ENCODE assay signal across 8 cellular contexts in the genomic region with DNA sequence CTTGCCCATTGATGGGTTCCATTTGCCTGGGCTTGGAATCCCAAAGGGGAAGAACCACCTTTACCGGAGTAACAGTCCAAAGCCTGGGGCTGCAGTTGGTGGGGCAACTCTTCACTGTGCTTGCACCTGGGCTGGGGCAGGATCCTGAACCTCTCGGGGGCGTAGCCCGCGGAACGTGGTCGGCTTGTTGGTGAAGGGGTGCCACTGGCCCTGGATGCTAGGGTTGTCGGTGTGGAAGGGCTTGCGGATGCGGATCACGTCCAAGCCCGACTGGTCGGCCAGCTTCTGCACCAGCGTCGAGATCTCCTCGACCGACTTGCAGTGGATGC. TPM values are rescaled to one million over a fixed set of nuclear protein-coding genes. Genes with fewer than 3 reads are reported as not detected.
A peak's percentile ranks its signal among the peaks of the same experiment; 100 is the strongest.
DNase-seq lines count a peak whose midpoint lies in the region; ATAC-seq, FAIRE-seq and TF ChIP-seq lines count a peak whose summit lies in the region.

No MANE protein-coding gene starts in this region.

- H3K4me3 Mint-ChIP-seq in astrocyte (ENCODE audit: unreplicated experiment), result peak overlapping the region; percentile 95

- peaks cover 10% of the 10 kb centered on the region for H3K4me1 Mint-ChIP-seq in astrocyte (ENCODE audit: low read depth, unreplicated experiment)

- H3K79me2 ChIP-seq in astrocyte (ENCODE audit: insufficient read depth, low read length), result peaks cover 53% of the 10 kb centered on the region
- H3K79me2 ChIP-seq in HepG2 (ENCODE audit: insufficient read depth, low read length), result peaks cover 50% of the 10 kb centered on the region

- in situ Hi-C loops in HepG2 (cut with HindIII; ENCODE audit: extremely low pct_ligation_motif_present, low pct_unique_long_range_greater_than_20kb), result no loop called here

- H2AFZ ChIP-seq in astrocyte (ENCODE audit: low read depth, low read length) (peak overlapping the region; percentile 100), HepG2 (ENCODE audit: low read length) (no peak overlapping the region)

- H3K27ac ChIP-seq in astrocyte (ENCODE audit: low read depth, low read length) (peak overlapping the region; percentile 63), HepG2 (ENCODE audit: extremely low read length, insufficient read depth, low read length) (peak overlapping the region; percentile 83), tibial artery (peak overlapping the region; percentile 82 to 85)

- peaks cover 17% of the 10 kb centered on the region for H3K36me3 Mint-ChIP-seq in astrocyte (ENCODE audit: low read depth, unreplicated experiment)

- TF ChIP-seq EP300 in HepG2 (IDR thresholded peaks at IDR 0.05; ENCODE audit: low read depth in 2 of 2, low read length in 2 of 2) (no peak), HepG2 (CRISPR knock-in tag; IDR thresholded peaks at IDR 0.05; ENCODE audit: borderline replicate concordance) (no peak)

- WGBS in HepG2 (ENCODE audit: low lambda C conversion rate), result 0% methylated on average over 1 of the region's 17 CpGs

- CTCF ChIA-PET in HepG2 (lab: Yijun Ruan, JAX; ENCODE audit: low intra/inter-chr PET ratio, low total read pairs), result no interaction called here

- H3K27ac Mint-ChIP-seq in astrocyte (ENCODE audit: unreplicated experiment), result no peak overlapping the region

- H3K4me1 ChIP-seq in astrocyte (ENCODE audit: insufficient read depth, low read length) (peaks cover 19% of the 10 kb centered on the region), HepG2 (ENCODE audit: insufficient read depth, low read length) (peaks cover 53% of the 10 kb centered on the region), tibial artery (peaks cover 0 to 36% (median 26%) of the 10 kb centered on the region in 4 donors)

- H3K9me3 Mint-ChIP-seq in astrocyte (ENCODE audit: unreplicated experiment), result peaks cover 3% of the 10 kb centered on the region

- intact Hi-C loops in HepG2 (cut with micrococcal nuclease; ENCODE audit: unreplicated experiment) (no loop called here), tibial artery (cut with DNase I; ENCODE audit: low total_unique reads) (loop anchor here (5.0 kb wide), 1 partner anchor 46 kb away; a partner anchor contains a TSS)

- H3K27me3 ChIP-seq in astrocyte (ENCODE audit: insufficient read depth, low read length) (no peaks in the 10 kb centered on the region), HepG2 (ENCODE audit: control insufficient read depth in 1 of 2, insufficient read depth in 2 of 2, low read length in 2 of 2) (no peaks in the 10 kb centered on the region; a peak in 1 of 5 replicates), tibial artery (no peaks in the 10 kb centered on the region)

- TSS peak; percentile 92 for BruUV-seq in HepG2 (replicated peaks; lab: Mats Ljungman, UMichigan)

- H3K4me3 ChIP-seq in astrocyte (ENCODE audit: insufficient read depth, low read depth, low read length) (peak overlapping the region; percentile 92), HepG2 (replicated peaks in 1 of 3; ENCODE audit: insufficient read depth in 1 of 3, low read depth in 2 of 3, low read length in 3 of 3) (peak overlapping the region; percentile 77 to 96 (median 91)), tibial artery (peak overlapping the region; percentile 85 to 94)

- TF ChIP-seq CTCF in astrocyte (IDR thresholded peaks at IDR 0.05; ENCODE audit: insufficient read depth, low read depth, low read length) (no peak), HepG2 (CRISPR knock-in tag; IDR thresholded peaks at IDR 0.05) (no peak), tibial artery (IDR thresholded peaks at IDR 0.05) (no peak)

- H3K36me3 ChIP-seq in astrocyte (ENCODE audit: insufficient read depth, low read length) (peaks cover 28% of the 10 kb centered on the region), HepG2 (replicated peaks in 1 of 2; ENCODE audit: control insufficient read depth in 1 of 2, insufficient read depth in 2 of 2, low read length in 2 of 2) (peaks cover 15 to 58% of the 10 kb centered on the region in 2 experiments), tibial artery (peaks cover 0 to 62% (median 40%) of the 10 kb centered on the region in 3 donors)

- H3K4me2 ChIP-seq in astrocyte (ENCODE audit: low read length) (peak overlapping the region; percentile 99), HepG2 (ENCODE audit: low read depth, low read length) (peak overlapping the region; percentile 97)

- TF ChIP-seq RAD21 in HepG2 (CRISPR knock-in tag; IDR thresholded peaks at IDR 0.05), result no peak

- H3K27me3 Mint-ChIP-seq in astrocyte (ENCODE audit: low read depth, unreplicated experiment), result no peaks in the 10 kb centered on the region

- ATAC-seq in HepG2, result peak; percentile 5
- ATAC-seq in HG02938 (IDR thresholded peaks at IDR 0.05; ENCODE audit: unreplicated experiment), result no peak

- POLR2A ChIA-PET in HepG2 (lab: Yijun Ruan, JAX), result interaction anchor here (0.7 to 23.0 kb wide), 5 partner anchors 11 to 105 kb away, joined by 3 to 277 read pairs (median 4); a partner anchor contains a TSS

- peak in 1 of 2 experiments; percentile 61; a peak in 2 of 4 replicates for TF ChIP-seq POLR2A in HepG2 (IDR thresholded peaks at IDR 0.05; ENCODE audit: insufficient read depth in 1 of 2, low read depth in 2 of 2, low read length in 2 of 2)

- H3K9me3 ChIP-seq in astrocyte (ENCODE audit: insufficient read depth, low read depth, low read length), result no peaks in the 10 kb centered on the region
- H3K9me3 ChIP-seq in HepG2 (ENCODE audit: low read length), result no peaks in the 10 kb centered on the region
- H3K9me3 ChIP-seq in tibial artery, result no peaks in the 10 kb centered on the region

- FAIRE-seq in astrocyte (lab: Jason Lieb, UNC) (no peak), HepG2 (lab: Jason Lieb, UNC) (no peak)

- peaks cover 32% of the 10 kb centered on the region for H4K20me1 ChIP-seq in astrocyte (ENCODE audit: insufficient read depth, low read length)
- no peaks in the 10 kb centered on the region for H4K20me1 ChIP-seq in HepG2 (ENCODE audit: insufficient read depth, low read length)

- peak overlapping the region; percentile 86 for H3K9ac ChIP-seq in astrocyte (ENCODE audit: low read length)
- H3K9ac ChIP-seq in HepG2 (ENCODE audit: insufficient read depth, low read depth, low read length), result peak overlapping the region; percentile 83

- peak; percentile 21 for DNase-seq in activated T-cell treated with anti-CD3 and anti-CD28 coated beads, Interleukin-2, amount 50 U/mL, for 1 hour
- DNase-seq in activated T-cell treated with anti-CD3 and anti-CD28 coated beads for 4 hours, result no peak
- DNase-seq in astrocyte (ENCODE audit: low read depth), result no peak
- no peak for DNase-seq in HepG2 (ENCODE audit: low spot score)
- no peak for DNase-seq in tibial artery
- DNase-seq in EL, result no peak
- no peak for DNase-seq in NCI-H1694 treated with DMSO at 0.1 percent for 48 hours (lab: John Stamatoyannopoulos, UW)

RNA-seq across cellular contexts. Expression of a gene that starts 0.7 kb away (rescaled TPM):
- 61.3 and 75.1 TPM in 2 replicates for total RNA-seq in astrocyte
- 68.8 and 71.0 TPM in 2 replicates for total RNA-seq in HepG2 (2016; rRNA removed; fragmentation: Illumina TruSeq; extraction: Trizol)
- 32.4 and 32.8 TPM in 2 replicates for total RNA-seq in HepG2 (2016; cell fraction: cytosol; rRNA removed; fragmentation: Illumina TruSeq; extraction: Trizol; ENCODE audit: low read depth)
- total RNA-seq in HepG2 (2016; cell fraction: insoluble cytoplasmic fraction; rRNA removed; fragmentation: Illumina TruSeq; extraction: Trizol), result 65.7 and 69.8 TPM in 2 replicates
- total RNA-seq in HepG2 (2016; cell fraction: membrane; rRNA removed; fragmentation: Illumina TruSeq; extraction: Trizol), result 46.1 and 51.6 TPM in 2 replicates
- total RNA-seq in HepG2 (2016; cell fraction: nucleus; rRNA removed; fragmentation: Illumina TruSeq; extraction: Trizol), result 31.2 and 37.2 TPM in 2 replicates
- 73.7 and 79.1 TPM in 2 replicates for polyA plus RNA-seq in HepG2 (2011; rRNA removed)
- 71.0 and 107 TPM in 2 replicates for polyA plus RNA-seq in HepG2 (2011; cell fraction: cytosol; rRNA removed)
- 91.9 and 106 TPM in 2 replicates for polyA plus RNA-seq in HepG2 (2011; cell fraction: nucleus; rRNA removed)
- polyA plus RNA-seq in HepG2 (2012), result 53.0 and 55.5 TPM in 2 replicates
- polyA plus RNA-seq in HepG2 (2016; cell fraction: cytosol; fragmentation: Illumina TruSeq; extraction: Trizol; ENCODE audit: low read depth), result 35.2 and 41.6 TPM in 2 replicates
- 87.4 and 92.0 TPM in 2 replicates for polyA plus RNA-seq in HepG2 (2016; cell fraction: insoluble cytoplasmic fraction; fragmentation: Illumina TruSeq; extraction: Trizol; ENCODE audit: low read depth)
- 50.3 and 58.0 TPM in 2 replicates for polyA plus RNA-seq in HepG2 (2016; cell fraction: membrane; fragmentation: Illumina TruSeq; extraction: Trizol; ENCODE audit: low read depth)
- polyA plus RNA-seq in HepG2 (2016; cell fraction: nucleus; fragmentation: Illumina TruSeq; extraction: Trizol; ENCODE audit: insufficient read depth, low read depth), result 72.1 and 80.1 TPM in 2 replicates
- polyA minus RNA-seq in HepG2 (2011; rRNA and poly(A)+ RNA removed; ENCODE audit: low replicate concordance), result 42.1 and 55.4 TPM in 2 replicates
- 21.1 and 28.5 TPM in 2 replicates for polyA minus RNA-seq in HepG2 (2011; cell fraction: cytosol; rRNA and poly(A)+ RNA removed)
- 14.3 and 15.8 TPM in 2 replicates for polyA minus RNA-seq in HepG2 (2011; cell fraction: nucleus; rRNA and poly(A)+ RNA removed)

RNA-seq across cellular contexts. Expression of a gene that starts 0.8 kb away (rescaled TPM):
- total RNA-seq in astrocyte, result 12.9 TPM in 2 replicates
- 16.5 and 21.9 TPM in 2 replicates for total RNA-seq in HepG2 (2016; rRNA removed; fragmentation: Illumina TruSeq; extraction: Trizol)
- 3.7 and 4.5 TPM in 2 replicates for total RNA-seq in HepG2 (2016; cell fraction: cytosol; rRNA removed; fragmentation: Illumina TruSeq; extraction: Trizol; ENCODE audit: low read depth)
- total RNA-seq in HepG2 (2016; cell fraction: insoluble cytoplasmic fraction; rRNA removed; fragmentation: Illumina TruSeq; extraction: Trizol), result 18.6 and 19.4 TPM in 2 replicates
- total RNA-seq in HepG2 (2016; cell fraction: membrane; rRNA removed; fragmentation: Illumina TruSeq; extraction: Trizol), result 11.4 and 11.5 TPM in 2 replicates
- 13.4 and 14.8 TPM in 2 replicates for total RNA-seq in HepG2 (2016; cell fraction: nucleus; rRNA removed; fragmentation: Illumina TruSeq; extraction: Trizol)
- polyA plus RNA-seq in HepG2 (2011; rRNA removed), result 10.7 and 14.1 TPM in 2 replicates
- polyA plus RNA-seq in HepG2 (2011; cell fraction: cytosol; rRNA removed), result 10.2 and 12.5 TPM in 2 replicates
- polyA plus RNA-seq in HepG2 (2011; cell fraction: nucleus; rRNA removed), result 17.6 and 19.3 TPM in 2 replicates
- 16.5 and 20.2 TPM in 2 replicates for polyA plus RNA-seq in HepG2 (2012)
- 2.6 and 3.0 TPM in 2 replicates for polyA plus RNA-seq in HepG2 (2016; cell fraction: cytosol; fragmentation: Illumina TruSeq; extraction: Trizol; ENCODE audit: low read depth)
- polyA plus RNA-seq in HepG2 (2016; cell fraction: insoluble cytoplasmic fraction; fragmentation: Illumina TruSeq; extraction: Trizol; ENCODE audit: low read depth), result 22.1 and 23.7 TPM in 2 replicates
- polyA plus RNA-seq in HepG2 (2016; cell fraction: membrane; fragmentation: Illumina TruSeq; extraction: Trizol; ENCODE audit: low read depth), result 8.2 and 8.4 TPM in 2 replicates
- 39.8 and 46.5 TPM in 2 replicates for polyA plus RNA-seq in HepG2 (2016; cell fraction: nucleus; fragmentation: Illumina TruSeq; extraction: Trizol; ENCODE audit: insufficient read depth, low read depth)
- 12.7 and 32.5 TPM in 2 replicates for polyA minus RNA-seq in HepG2 (2011; rRNA and poly(A)+ RNA removed; ENCODE audit: low replicate concordance)
- 4.7 and 5.5 TPM in 2 replicates for polyA minus RNA-seq in HepG2 (2011; cell fraction: cytosol; rRNA and poly(A)+ RNA removed)
- polyA minus RNA-seq in HepG2 (2011; cell fraction: nucleus; rRNA and poly(A)+ RNA removed), result 14.2 and 14.9 TPM in 2 replicates

RNA-seq across cellular contexts. Expression of a gene that starts 13.0 kb away (rescaled TPM):
- total RNA-seq in astrocyte (69.9 and 73.9 TPM in 2 replicates), HepG2 (2016; rRNA removed; fragmentation: Illumina TruSeq; extraction: Trizol) (60.7 and 65.6 TPM in 2 replicates)
- total RNA-seq in HepG2 (2016; cell fraction: cytosol; rRNA removed; fragmentation: Illumina TruSeq; extraction: Trizol; ENCODE audit: low read depth), result 18.8 and 19.1 TPM in 2 replicates
- total RNA-seq in HepG2 (2016; cell fraction: insoluble cytoplasmic fraction; rRNA removed; fragmentation: Illumina TruSeq; extraction: Trizol), result 46.9 and 70.8 TPM in 2 replicates
- total RNA-seq in HepG2 (2016; cell fraction: membrane; rRNA removed; fragmentation: Illumina TruSeq; extraction: Trizol), result 50.4 and 56.7 TPM in 2 replicates
- 40.4 and 47.3 TPM in 2 replicates for total RNA-seq in HepG2 (2016; cell fraction: nucleus; rRNA removed; fragmentation: Illumina TruSeq; extraction: Trizol)
- 43.6 and 59.7 TPM in 2 replicates for polyA plus RNA-seq in HepG2 (2011; rRNA removed)
- 25.3 and 50.1 TPM in 2 replicates for polyA plus RNA-seq in HepG2 (2011; cell fraction: cytosol; rRNA removed)
- 161 and 196 TPM in 2 replicates for polyA plus RNA-seq in HepG2 (2011; cell fraction: nucleus; rRNA removed)
- 24.4 and 29.3 TPM in 2 replicates for polyA plus RNA-seq in HepG2 (2012)
- polyA plus RNA-seq in HepG2 (2016; cell fraction: cytosol; fragmentation: Illumina TruSeq; extraction: Trizol; ENCODE audit: low read depth), result 14.3 and 15.4 TPM in 2 replicates
- polyA plus RNA-seq in HepG2 (2016; cell fraction: insoluble cytoplasmic fraction; fragmentation: Illumina TruSeq; extraction: Trizol; ENCODE audit: low read depth), result 44.9 and 56.6 TPM in 2 replicates
- 34.1 and 38.8 TPM in 2 replicates for polyA plus RNA-seq in HepG2 (2016; cell fraction: membrane; fragmentation: Illumina TruSeq; extraction: Trizol; ENCODE audit: low read depth)
- 112 and 124 TPM in 2 replicates for polyA plus RNA-seq in HepG2 (2016; cell fraction: nucleus; fragmentation: Illumina TruSeq; extraction: Trizol; ENCODE audit: insufficient read depth, low read depth)
- polyA minus RNA-seq in HepG2 (2011; rRNA and poly(A)+ RNA removed; ENCODE audit: low replicate concordance), result 19.0 and 76.7 TPM in 2 replicates
- 27.9 and 32.8 TPM in 2 replicates for polyA minus RNA-seq in HepG2 (2011; cell fraction: cytosol; rRNA and poly(A)+ RNA removed)
- polyA minus RNA-seq in HepG2 (2011; cell fraction: nucleus; rRNA and poly(A)+ RNA removed), result 19.3 and 19.8 TPM in 2 replicates

RNA-seq across cellular contexts. Expression of a gene that starts 17.3 kb away (rescaled TPM):
- total RNA-seq in astrocyte, result 5.9 and 7.1 TPM in 2 replicates
- 42.9 and 46.2 TPM in 2 replicates for total RNA-seq in HepG2 (2016; rRNA removed; fragmentation: Illumina TruSeq; extraction: Trizol)
- total RNA-seq in HepG2 (2016; cell fraction: cytosol; rRNA removed; fragmentation: Illumina TruSeq; extraction: Trizol; ENCODE audit: low read depth), result 16.2 and 18.7 TPM in 2 replicates
- 33.8 and 43.7 TPM in 2 replicates for total RNA-seq in HepG2 (2016; cell fraction: insoluble cytoplasmic fraction; rRNA removed; fragmentation: Illumina TruSeq; extraction: Trizol)
- 46.0 and 52.4 TPM in 2 replicates for total RNA-seq in HepG2 (2016; cell fraction: membrane; rRNA removed; fragmentation: Illumina TruSeq; extraction: Trizol)
- total RNA-seq in HepG2 (2016; cell fraction: nucleus; rRNA removed; fragmentation: Illumina TruSeq; extraction: Trizol), result 54.5 and 68.3 TPM in 2 replicates
- 207 and 236 TPM in 2 replicates for polyA plus RNA-seq in HepG2 (2011; rRNA removed)
- 169 and 172 TPM in 2 replicates for polyA plus RNA-seq in HepG2 (2011; cell fraction: cytosol; rRNA removed)
- polyA plus RNA-seq in HepG2 (2011; cell fraction: nucleus; rRNA removed), result 405 and 408 TPM in 2 replicates
- 154 and 177 TPM in 2 replicates for polyA plus RNA-seq in HepG2 (2012)
- polyA plus RNA-seq in HepG2 (2016; cell fraction: cytosol; fragmentation: Illumina TruSeq; extraction: Trizol; ENCODE audit: low read depth), result 29.3 and 33.1 TPM in 2 replicates
- polyA plus RNA-seq in HepG2 (2016; cell fraction: insoluble cytoplasmic fraction; fragmentation: Illumina TruSeq; extraction: Trizol; ENCODE audit: low read depth), result 87.9 and 114 TPM in 2 replicates
- polyA plus RNA-seq in HepG2 (2016; cell fraction: membrane; fragmentation: Illumina TruSeq; extraction: Trizol; ENCODE audit: low read depth), result 97.4 TPM in 2 replicates
- polyA plus RNA-seq in HepG2 (2016; cell fraction: nucleus; fragmentation: Illumina TruSeq; extraction: Trizol; ENCODE audit: insufficient read depth, low read depth), result 269 and 299 TPM in 2 replicates
- 0.84 and 364 TPM in 2 replicates for polyA minus RNA-seq in HepG2 (2011; rRNA and poly(A)+ RNA removed; ENCODE audit: low replicate concordance)
- 105 and 111 TPM in 2 replicates for polyA minus RNA-seq in HepG2 (2011; cell fraction: cytosol; rRNA and poly(A)+ RNA removed)
- polyA minus RNA-seq in HepG2 (2011; cell fraction: nucleus; rRNA and poly(A)+ RNA removed), result 100 and 101 TPM in 2 replicates

RNA-seq across cellular contexts. Expression of a gene that starts 44.3 kb away (rescaled TPM):
- total RNA-seq in astrocyte, result 2.2 and 4.5 TPM in 2 replicates
- total RNA-seq in HepG2 (2016; rRNA removed; fragmentation: Illumina TruSeq; extraction: Trizol), result 0.60 and 0.73 TPM in 2 replicates
- total RNA-seq in HepG2 (2016; cell fraction: cytosol; rRNA removed; fragmentation: Illumina TruSeq; extraction: Trizol; ENCODE audit: low read depth), result 0.51 and 0.62 TPM in 2 replicates
- total RNA-seq in HepG2 (2016; cell fraction: insoluble cytoplasmic fraction; rRNA removed; fragmentation: Illumina TruSeq; extraction: Trizol), result 0.42 and 1.1 TPM in 2 replicates
- total RNA-seq in HepG2 (2016; cell fraction: membrane; rRNA removed; fragmentation: Illumina TruSeq; extraction: Trizol), result 0.40 and 0.65 TPM in 2 replicates
- 1.1 and 1.3 TPM in 2 replicates for total RNA-seq in HepG2 (2016; cell fraction: nucleus; rRNA removed; fragmentation: Illumina TruSeq; extraction: Trizol)
- 0.58 and 0.78 TPM in 2 replicates for polyA plus RNA-seq in HepG2 (2011; rRNA removed)
- 0.42 TPM in 2 replicates for polyA plus RNA-seq in HepG2 (2011; cell fraction: cytosol; rRNA removed)
- polyA plus RNA-seq in HepG2 (2011; cell fraction: nucleus; rRNA removed), result 3.9 and 4.2 TPM in 2 replicates
- 1.4 and 1.9 TPM in 2 replicates for polyA plus RNA-seq in HepG2 (2012)
- polyA plus RNA-seq in HepG2 (2016; cell fraction: cytosol; fragmentation: Illumina TruSeq; extraction: Trizol; ENCODE audit: low read depth), result 0.14 and 0.16 TPM in 2 replicates
- 0.49 and 0.68 TPM in 2 replicates for polyA plus RNA-seq in HepG2 (2016; cell fraction: insoluble cytoplasmic fraction; fragmentation: Illumina TruSeq; extraction: Trizol; ENCODE audit: low read depth)
- 0.29 and 0.30 TPM in 2 replicates for polyA plus RNA-seq in HepG2 (2016; cell fraction: membrane; fragmentation: Illumina TruSeq; extraction: Trizol; ENCODE audit: low read depth)
- 1.2 and 1.4 TPM in 2 replicates for polyA plus RNA-seq in HepG2 (2016; cell fraction: nucleus; fragmentation: Illumina TruSeq; extraction: Trizol; ENCODE audit: insufficient read depth, low read depth)
- polyA minus RNA-seq in HepG2 (2011; rRNA and poly(A)+ RNA removed; ENCODE audit: low replicate concordance), result 1.4 and 3.3 TPM in 2 replicates
- polyA minus RNA-seq in HepG2 (2011; cell fraction: cytosol; rRNA and poly(A)+ RNA removed), result 0.49 TPM in 1 of 2 replicates, not detected in the other
- 1.2 and 1.3 TPM in 2 replicates for polyA minus RNA-seq in HepG2 (2011; cell fraction: nucleus; rRNA and poly(A)+ RNA removed)
